In the genomic region with DNA sequence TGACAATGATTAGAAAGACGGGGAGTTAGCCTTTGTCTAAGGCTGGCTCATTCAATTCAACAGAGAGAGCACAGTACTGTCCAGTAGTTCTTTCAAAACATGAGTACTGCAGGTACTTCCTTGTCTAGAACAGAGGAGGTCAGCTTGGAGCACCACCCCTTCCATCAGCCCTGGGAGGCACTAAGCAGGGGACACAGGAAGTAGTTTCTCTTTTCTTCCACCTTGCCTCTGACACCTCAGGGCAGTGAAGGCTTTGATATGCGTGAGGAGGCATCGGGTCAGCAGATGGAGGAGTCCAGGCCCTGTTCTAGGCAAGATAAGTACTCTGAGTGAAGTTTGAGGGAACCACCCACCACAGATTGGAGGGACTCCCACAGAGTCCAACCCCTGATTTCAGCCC, we compare ENCODE assay signal across 27 cellular contexts. TPM values are rescaled to one million over a fixed set of nuclear protein-coding genes. Genes with fewer than 3 reads are reported as not detected.
"Had no signal": no experiment of that assay in that cellular context is flagged by ENCODE, and none has a peak within 500 bp of the region (broad histone marks: within the 10 kb centered on the region; RNA-seq: fewer than 3 reads in every experiment).

No MANE protein-coding gene starts in this region.

- H2AFZ ChIP-seq: PC-9 had no signal

- ATAC-seq: activated CD4-positive, alpha-beta T cell treated with anti-CD3 and anti-CD28 coated beads for 36 hours; activated CD8-positive, alpha-beta T cell treated with anti-CD3 and anti-CD28 coated beads, Interleukin-2, amount 10 ng/mL, durations not matched to agents 7 days and 5 days; activated naive CD4-positive, alpha-beta T cell treated with anti-CD3 and anti-CD28 coated beads, Interleukin-2, amount 50 U/mL, for 72 hours; body of pancreas; Right ventricle myocardium inferior had no signal

- DNase-seq: activated CD4-positive, alpha-beta T cell treated with anti-CD3 and anti-CD28 coated beads for 36 hours; activated CD4-positive, alpha-beta T cell treated with anti-CD3 and anti-CD28 coated beads, Interleukin-2, amount 10 ng/mL, durations not matched to agents 7 days and 5 days; activated CD4-positive, alpha-beta T cell treated with anti-CD3 and anti-CD28 coated beads, Interleukin-2, amount 50 U/mL, for 48 hours; activated CD8-positive, alpha-beta T cell treated with anti-CD3 and anti-CD28 coated beads, Interleukin-2, amount 10 ng/mL, durations not matched to agents 7 days and 5 days; activated gamma-delta T cell treated with Interleukin-2 at 50 U/mL for 16 hours; activated naive CD4-positive, alpha-beta T cell treated with anti-CD3 and anti-CD28 coated beads for 36 hours; activated T-cell treated with anti-CD3 and anti-CD28 coated beads, Interleukin-2, amount 50 U/mL, for 24 hours; adrenal gland; body of pancreas; Karpas-422; NCI-H1105; NCI-H1417 treated with DMSO at 0.1 percent for 48 hours; NCI-H187 treated with DMSO at 0.1 percent for 48 hours; NCI-H2081; NCI-H2171 treated with DMSO at 0.1 percent for 48 hours; NCI-H2227 treated with DMSO at 0.1 percent for 48 hours; NCI-H446 treated with DMSO at 0.1 percent for 48 hours; NCI-H524; NCI-H69; PC-9; SIG-M5; T1000; WERI-Rb-1 had no signal

- H3K27ac ChIP-seq: adrenal gland, body of pancreas, breast epithelium, PC-9, RWPE1, WERI-Rb-1 had no signal

- H3K4me3 ChIP-seq: adrenal gland, body of pancreas, breast epithelium, PC-9 had no signal

- H3K36me3 ChIP-seq: adrenal gland, breast epithelium, WERI-Rb-1 had no signal

- H3K9me3 ChIP-seq: adrenal gland, body of pancreas, breast epithelium had no signal

- H3K27me3 ChIP-seq: adrenal gland, body of pancreas had no signal

- H3K4me2 ChIP-seq: PC-9 had no signal

- H3K4me1 ChIP-seq: adrenal gland, body of pancreas, breast epithelium had no signal

RNA-seq across cellular contexts. Expression of gene MAGEB10, which starts 33.1 kb away (rescaled TPM):
- polyA plus RNA-seq: adrenal gland had no signal
